8 cellular contexts compared by ENCODE assay signal in genomic region chr15:64635486-64635815, GRCh38.
DNase-seq lines count a peak whose midpoint lies in the region; ATAC-seq and TF ChIP-seq lines count a peak whose summit lies in the region.

No MANE protein-coding gene starts in this region.

- peak overlapping the region; percentile 31 for H3K27ac ChIP-seq in epithelial cell of prostate

- H3K36me3 Mint-ChIP-seq in nephron (ENCODE audit: low read depth): peaks cover 38% of the 10 kb centered on the region

- H3K27ac Mint-ChIP-seq in nephron: peak overlapping the region; percentile 68 to 92 (median 91)

- H3K9ac ChIP-seq in NT2/D1 (ENCODE audit: insufficient read length, low read depth): peak overlapping the region; percentile 38

- peak overlapping the region in 1 of 3 experiments; percentile 1 for H3K4me3 Mint-ChIP-seq in nephron

- H3K27me3 ChIP-seq in NT2/D1 (ENCODE audit: insufficient read depth, insufficient read length): no peaks in the 10 kb centered on the region

- H3K36me3 ChIP-seq in NT2/D1 (ENCODE audit: insufficient read depth, insufficient read length, low read length): peaks cover 9% of the 10 kb centered on the region

- peaks cover 8% of the 10 kb centered on the region for H3K9me3 ChIP-seq in NT2/D1 (ENCODE audit: insufficient read depth, low read length)

- DNase-seq in GM12865 (ENCODE audit: low read depth) (peak; percentile 41), NT2/D1 (ENCODE audit: low read depth, low spot score) (no peak), epithelial cell of prostate (ENCODE audit: low read depth, low spot score) (peak; percentile 46)
- no peak for DNase-seq in effector CD8-positive, alpha-beta T cell (lab: John Stamatoyannopoulos, UW)

- TF ChIP-seq CTCF in GM12865 (IDR thresholded peaks at IDR 0.05; ENCODE audit: insufficient read depth, low read depth, low read length, missing control alignments) (no peak), nephron (IDR thresholded peaks at IDR 0.05; ENCODE audit: unreplicated experiment in 3 of 3) (no peak)

- H3K4me3 ChIP-seq in GM12865 (ENCODE audit: low read depth, low read length) (no peak overlapping the region), NT2/D1 (ENCODE audit: insufficient read length, low read depth) (no peak overlapping the region)

- no peak for ATAC-seq in GM21526 (IDR thresholded peaks at IDR 0.05; ENCODE audit: low FRiP score, unreplicated experiment)
- no peak for ATAC-seq in HG02884 (IDR thresholded peaks at IDR 0.05; ENCODE audit: unreplicated experiment)
- no peak for ATAC-seq in GM18520 (IDR thresholded peaks at IDR 0.05; ENCODE audit: unreplicated experiment)

- no peaks in the 10 kb centered on the region for H3K27me3 Mint-ChIP-seq in nephron (ENCODE audit: low read depth)

- peaks cover 3% of the 10 kb centered on the region for H3K9me3 Mint-ChIP-seq in nephron

- H3K4me1 ChIP-seq in NT2/D1 (ENCODE audit: insufficient read depth, insufficient read length): no peaks in the 10 kb centered on the region

- peaks cover 43% of the 10 kb centered on the region for H3K4me1 Mint-ChIP-seq in nephron

Comparison
In these comparisons a context has a peak if more than half of its experiments do, and no peak if none do; other contexts are left out.
1. DNase-seq: peak in GM12865 (single experiment) and epithelial cell of prostate (single experiment); none in NT2/D1 (single experiment) and effector CD8-positive, alpha-beta T cell (single experiment).